ENCODE assay signal across 16 cellular contexts in genomic region chr2:201978333-201978732, GRCh38. TPM values are rescaled to one million over a fixed set of nuclear protein-coding genes. Genes with fewer than 3 reads are reported as not detected.
DNase-seq lines count a peak whose midpoint lies in the region; ATAC-seq, FAIRE-seq and TF ChIP-seq lines count a peak whose summit lies in the region.
"Had no signal": no experiment of that assay in that cellular context is flagged by ENCODE, and none has a peak within 500 bp of the region (broad histone marks: within the 10 kb centered on the region; RNA-seq: fewer than 3 reads in every experiment).

No MANE protein-coding gene starts in this region.

- no peak for DNase-seq in GM12892 (ENCODE audit: insufficient read length)
- peak; percentile 67 for DNase-seq in MM.1S
- peak; percentile 6 for DNase-seq in sigmoid colon
- no peak for DNase-seq in CD4-positive, alpha-beta T cell
- DNase-seq in NCI-H2171 (lab: John Stamatoyannopoulos, UW): no peak
- DNase-seq in GM10248 (ENCODE audit: extremely low spot score): no peak
- DNase-seq in brain microvascular endothelial cell: no peak
- DNase-seq: ACHN; CD4-positive, alpha-beta memory T cell; GOT3; HCEC 1CT; HFFc6 had no signal

- no peaks in the 10 kb centered on the region for H4K20me1 ChIP-seq in MM.1S (ENCODE audit: insufficient read depth, low read length)
- H4K20me1 ChIP-seq: BLaER1 treated with 17β-estradiol and CSF1 and Interleukin-3, amounts not matched to agents 10 nM and 100 nM had no signal

- H3K27me3 ChIP-seq in MM.1S (replicated peaks; ENCODE audit: insufficient read depth, low read length): no peaks in the 10 kb centered on the region
- H3K27me3 ChIP-seq in iPS-18a (ENCODE audit: control insufficient read depth, insufficient read depth, low read length): no peaks in the 10 kb centered on the region
- H3K27me3 ChIP-seq in sigmoid colon: no peaks in the 10 kb centered on the region
- H3K27me3 ChIP-seq in CD4-positive, alpha-beta T cell (ENCODE audit: control insufficient read depth, insufficient read depth, low read length): peaks cover 8% of the 10 kb centered on the region
- no peaks in the 10 kb centered on the region for H3K27me3 ChIP-seq in brain microvascular endothelial cell (replicated peaks)
- H3K27me3 ChIP-seq: BLaER1 treated with 17β-estradiol and CSF1 and Interleukin-3, amounts not matched to agents 10 nM and 100 nM had no signal

- in situ Hi-C loops in brain microvascular endothelial cell (cut with HindIII; ENCODE audit: low pct_ligation_motif_present, low sequenced_read_pairs): no loop called here

- TF ChIP-seq EP300 in sigmoid colon (IDR thresholded peaks at IDR 0.05): no peak

- POLR2A ChIA-PET in CD4-positive, alpha-beta T cell (lab: Charles Lee): no interaction called here
- POLR2A ChIA-PET in GM10248 (lab: Yijun Ruan, JAX): no interaction called here

- H3K4me1 Mint-ChIP-seq in CD4-positive, alpha-beta T cell (ENCODE audit: low read depth): no peaks in the 10 kb centered on the region
- H3K4me1 Mint-ChIP-seq: CD4-positive, alpha-beta memory T cell had no signal

- FAIRE-seq in GM12892 (lab: Jason Lieb, UNC): peak; percentile 44

- H3K9me3 ChIP-seq in MM.1S (replicated peaks; ENCODE audit: insufficient read depth, low read length): no peaks in the 10 kb centered on the region
- H3K9me3 ChIP-seq in iPS-18a (ENCODE audit: control insufficient read depth, low read depth, low read length): no peaks in the 10 kb centered on the region
- H3K9me3 ChIP-seq in sigmoid colon: no peaks in the 10 kb centered on the region
- no peaks in the 10 kb centered on the region for H3K9me3 ChIP-seq in CD4-positive, alpha-beta T cell (ENCODE audit: control insufficient read depth, low read length)
- H3K9me3 ChIP-seq: BLaER1 treated with 17β-estradiol and CSF1 and Interleukin-3, amounts not matched to agents 10 nM and 100 nM had no signal

- peak overlapping the region; percentile 27; the same call in 1 of the 2 replicates for H3K9ac ChIP-seq in MM.1S (ENCODE audit: low read length)
- peak overlapping the region; percentile 16 for H3K9ac ChIP-seq in iPS-18a (ENCODE audit: low read length)
- H3K9ac ChIP-seq: BLaER1 treated with 17β-estradiol and CSF1 and Interleukin-3, amounts not matched to agents 10 nM and 100 nM; KMS-11 had no signal

- no peaks in the 10 kb centered on the region for H3K79me2 ChIP-seq in MM.1S (ENCODE audit: low read length)

- H3K9me3 Mint-ChIP-seq in CD4-positive, alpha-beta T cell: no peaks in the 10 kb centered on the region
- H3K9me3 Mint-ChIP-seq: CD4-positive, alpha-beta memory T cell; HFFc6 had no signal

- CTCF ChIA-PET in CD4-positive, alpha-beta T cell (lab: Charles Lee): no interaction called here
- CTCF ChIA-PET in GM10248 (lab: Yijun Ruan, JAX): no interaction called here

- ATAC-seq in CD4-positive, alpha-beta T cell (ENCODE audit: poor library complexity): no peak
- ATAC-seq: HepG2 had no signal

- WGBS in sigmoid colon, 2 donors: 88 to 92% methylated on average over 4 of the region's 4 CpGs

- H3K27me3 Mint-ChIP-seq in CD4-positive, alpha-beta T cell: peaks cover 22% of the 10 kb centered on the region

- no peak for TF ChIP-seq CTCF in MM.1S (IDR thresholded peaks at IDR 0.05; ENCODE audit: low read length)
- TF ChIP-seq CTCF in sigmoid colon (IDR thresholded peaks at IDR 0.05): no peak
- no peak for TF ChIP-seq CTCF in CD4-positive, alpha-beta T cell (IDR thresholded peaks at IDR 0.05)
- no peak for TF ChIP-seq CTCF in GM10248 (IDR thresholded peaks at IDR 0.05; ENCODE audit: control extremely low read depth, extremely low read depth, low read depth, missing control alignments)
- TF ChIP-seq CTCF in brain microvascular endothelial cell (IDR thresholded peaks at IDR 0.05; ENCODE audit: low read depth, low read length, missing control alignments): no peak

- no peaks in the 10 kb centered on the region for H3K9me2 ChIP-seq in MM.1S (replicated peaks; ENCODE audit: insufficient read depth, low read length)

- H3K4me3 ChIP-seq in MM.1S (ENCODE audit: low read length): no peak overlapping the region
- H3K4me3 ChIP-seq in iPS-18a (ENCODE audit: low read length): no peak overlapping the region
- no peak overlapping the region for H3K4me3 ChIP-seq in sigmoid colon
- no peak overlapping the region for H3K4me3 ChIP-seq in brain microvascular endothelial cell (ENCODE audit: low read depth, low read length)
- H3K4me3 ChIP-seq: BLaER1 treated with 17β-estradiol and CSF1 and Interleukin-3, amounts not matched to agents 10 nM and 100 nM had no signal

- peak overlapping the region; percentile 73; the same call in 1 of the 2 replicates for H3K27ac ChIP-seq in MM.1S (ENCODE audit: low read length)
- H3K27ac ChIP-seq in iPS-18a (ENCODE audit: low read length): no peak overlapping the region
- no peak overlapping the region for H3K27ac ChIP-seq in sigmoid colon
- H3K27ac ChIP-seq in CD4-positive, alpha-beta T cell (ENCODE audit: low read depth, low read length): no peak overlapping the region
- H3K27ac ChIP-seq in brain microvascular endothelial cell: no peak overlapping the region
- H3K27ac ChIP-seq: BLaER1 treated with 17β-estradiol and CSF1 and Interleukin-3, amounts not matched to agents 10 nM and 100 nM; KMS-11 had no signal

- H3K4me2 ChIP-seq in MM.1S (ENCODE audit: low read depth, low read length): peak overlapping the region; percentile 70
- H3K4me2 ChIP-seq: BLaER1 treated with 17β-estradiol and CSF1 and Interleukin-3, amounts not matched to agents 10 nM and 100 nM; KMS-11 had no signal

- no peaks in the 10 kb centered on the region for H3K36me3 Mint-ChIP-seq in CD4-positive, alpha-beta T cell (ENCODE audit: low read depth)
- H3K36me3 Mint-ChIP-seq: CD4-positive, alpha-beta memory T cell had no signal

- H3K4me1 ChIP-seq in MM.1S (ENCODE audit: low read length) (peaks cover 45% of the 10 kb centered on the region), iPS-18a (ENCODE audit: control insufficient read depth, low read depth, low read length) (peaks cover 26% of the 10 kb centered on the region), sigmoid colon (no peaks in the 10 kb centered on the region)

- H3K4me3 Mint-ChIP-seq in CD4-positive, alpha-beta T cell: no peak overlapping the region
- H3K4me3 Mint-ChIP-seq: CD4-positive, alpha-beta memory T cell; HFFc6 had no signal

- H3F3A ChIP-seq in MM.1S (ENCODE audit: insufficient read depth, low read length): peaks cover 30% of the 10 kb centered on the region

- intact Hi-C loops in sigmoid colon (cut with DNase I): no loop called here
- intact Hi-C loops in CD4-positive, alpha-beta T cell (cut with DNase I, micrococcal nuclease): no loop called here

- TF ChIP-seq POLR2A in GM12892 (IDR thresholded peaks at IDR 0.05; ENCODE audit: low read depth, low read length) (no peak), sigmoid colon (IDR thresholded peaks at IDR 0.05) (no peak)

- peak overlapping the region; percentile 66 for H2AFZ ChIP-seq in MM.1S (ENCODE audit: low read length)

- H3K36me3 ChIP-seq in MM.1S (replicated peaks; ENCODE audit: insufficient read depth, low read length) (no peaks in the 10 kb centered on the region), iPS-18a (ENCODE audit: control insufficient read depth, low read depth, low read length) (peaks cover 5% of the 10 kb centered on the region), sigmoid colon (no peaks in the 10 kb centered on the region), brain microvascular endothelial cell (replicated peaks) (no peaks in the 10 kb centered on the region)
- H3K36me3 ChIP-seq: BLaER1 treated with 17β-estradiol and CSF1 and Interleukin-3, amounts not matched to agents 10 nM and 100 nM had no signal

- H3K27ac Mint-ChIP-seq in CD4-positive, alpha-beta T cell: no peak overlapping the region
- H3K27ac Mint-ChIP-seq: CD4-positive, alpha-beta memory T cell; HFFc6 had no signal

RNA-seq across cellular contexts. Expression of gene FZD7, which starts 55.3 kb away (rescaled TPM):
- 0.38 TPM for polyA plus RNA-seq in GM12892 (2012; ENCODE audit: missing spikeins)
- 10 to 100 TPM; 37.9 to 51.2 (median 48.1) TPM for total RNA-seq in sigmoid colon
- polyA plus RNA-seq in sigmoid colon: 1 to 10 TPM in 2 of 3 donors, under 1 TPM in 1; 0.23 to 9.4 (median 2.4) TPM
- total RNA-seq in CD4-positive, alpha-beta T cell: under 1 TPM; 0.17 to 0.25 TPM
- polyA plus RNA-seq: CD4-positive, alpha-beta memory T cell had no signal

Comparison
In these comparisons a context has a peak if more than half of its experiments do, and no peak if none do; other contexts are left out.
1. DNase-seq: peak in MM.1S (single experiment) and sigmoid colon (single experiment); none in GM12892 (single experiment), CD4-positive, alpha-beta T cell (0 of 10), NCI-H2171 (single experiment), GM10248 (single experiment) and brain microvascular endothelial cell (single experiment).
2. RNA of gene FZD7, which starts 55.3 kb away (total RNA-seq): 37.9 to 51.2 TPM in sigmoid colon; 0.17 to 0.25 TPM in CD4-positive, alpha-beta T cell; every median in the first group is over 10 times any median in the second.